Comparison of ENCODE assay signal across 4 cellular contexts in the genomic region with DNA sequence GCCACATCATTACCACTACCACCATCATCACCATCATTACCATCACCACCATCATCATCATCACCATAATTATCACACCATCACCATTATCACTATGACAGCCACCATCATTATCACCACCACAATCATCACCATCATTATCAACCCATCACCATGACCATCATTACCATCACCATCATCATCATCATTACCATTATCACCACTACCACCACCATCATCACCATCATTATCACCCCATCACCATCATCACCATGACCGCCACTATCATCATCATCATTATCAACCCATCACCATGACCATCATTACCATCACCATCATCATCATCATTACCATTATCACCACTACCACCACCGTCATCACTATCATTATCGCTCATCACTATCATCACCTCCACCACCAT. TPM values are rescaled to one million over a fixed set of nuclear protein-coding genes. Genes with fewer than 3 reads are reported as not detected.
"Had no signal": no experiment of that assay in that cellular context is flagged by ENCODE, and none has a peak within 500 bp of the region (broad histone marks: within the 10 kb centered on the region; RNA-seq: fewer than 3 reads in every experiment).

No MANE protein-coding gene starts in this region.

RNA-seq across cellular contexts. Expression of gene CRMP1, which starts 36.5 kb away (rescaled TPM):
- total RNA-seq: endothelial cell of umbilical vein, foreskin keratinocyte, mononuclear cell had no signal
- polyA plus RNA-seq: foreskin keratinocyte, immature natural killer cell had no signal
